ENCODE assay signal across 1 cellular context in the genomic region with DNA sequence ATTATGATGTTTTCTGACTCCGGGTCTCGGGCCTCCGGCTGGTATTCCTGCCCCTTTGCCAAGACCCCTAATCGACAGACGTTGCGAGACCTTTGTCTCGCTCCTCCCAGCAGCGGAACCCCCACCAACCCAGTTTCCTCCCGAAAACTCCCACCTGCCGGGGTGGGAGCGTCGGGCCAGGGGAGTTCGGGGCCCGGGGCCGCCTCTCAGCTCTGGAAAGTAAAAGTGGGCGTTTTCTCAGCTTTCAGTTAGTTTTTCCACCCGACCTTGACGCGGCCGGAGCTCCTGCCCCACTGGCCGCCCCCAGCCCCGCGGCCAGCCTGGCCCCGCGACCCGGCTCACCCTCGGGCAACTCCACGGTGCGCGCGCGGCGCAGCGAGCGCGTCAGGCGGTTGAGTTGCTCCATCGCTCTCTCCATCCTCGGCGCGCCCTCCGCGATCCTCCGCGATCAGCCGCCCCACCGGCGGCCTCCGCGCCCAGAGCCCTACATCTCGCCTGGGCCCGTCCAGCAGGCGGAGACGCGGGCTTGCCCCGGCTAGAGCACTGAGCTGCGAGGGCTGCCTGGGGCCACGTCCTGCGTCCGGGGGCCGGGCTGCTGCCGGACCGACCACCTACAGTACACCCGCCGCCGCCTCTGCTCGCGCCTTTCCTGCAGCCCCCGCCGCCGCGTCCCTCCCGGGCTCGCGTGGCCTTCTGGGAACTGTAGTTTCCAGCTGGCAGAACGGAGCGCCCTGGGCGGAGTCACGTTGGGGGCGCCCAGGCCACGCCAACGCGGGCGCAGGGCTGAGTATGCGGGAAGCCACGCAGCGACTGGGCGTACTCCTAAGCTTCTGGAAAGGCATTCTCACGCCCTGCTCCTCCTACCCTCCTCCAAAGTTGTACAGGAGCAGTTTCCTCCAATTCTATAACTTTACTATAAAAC.
TF ChIP-seq lines count a peak whose summit lies in the region.

A gene with protein sequence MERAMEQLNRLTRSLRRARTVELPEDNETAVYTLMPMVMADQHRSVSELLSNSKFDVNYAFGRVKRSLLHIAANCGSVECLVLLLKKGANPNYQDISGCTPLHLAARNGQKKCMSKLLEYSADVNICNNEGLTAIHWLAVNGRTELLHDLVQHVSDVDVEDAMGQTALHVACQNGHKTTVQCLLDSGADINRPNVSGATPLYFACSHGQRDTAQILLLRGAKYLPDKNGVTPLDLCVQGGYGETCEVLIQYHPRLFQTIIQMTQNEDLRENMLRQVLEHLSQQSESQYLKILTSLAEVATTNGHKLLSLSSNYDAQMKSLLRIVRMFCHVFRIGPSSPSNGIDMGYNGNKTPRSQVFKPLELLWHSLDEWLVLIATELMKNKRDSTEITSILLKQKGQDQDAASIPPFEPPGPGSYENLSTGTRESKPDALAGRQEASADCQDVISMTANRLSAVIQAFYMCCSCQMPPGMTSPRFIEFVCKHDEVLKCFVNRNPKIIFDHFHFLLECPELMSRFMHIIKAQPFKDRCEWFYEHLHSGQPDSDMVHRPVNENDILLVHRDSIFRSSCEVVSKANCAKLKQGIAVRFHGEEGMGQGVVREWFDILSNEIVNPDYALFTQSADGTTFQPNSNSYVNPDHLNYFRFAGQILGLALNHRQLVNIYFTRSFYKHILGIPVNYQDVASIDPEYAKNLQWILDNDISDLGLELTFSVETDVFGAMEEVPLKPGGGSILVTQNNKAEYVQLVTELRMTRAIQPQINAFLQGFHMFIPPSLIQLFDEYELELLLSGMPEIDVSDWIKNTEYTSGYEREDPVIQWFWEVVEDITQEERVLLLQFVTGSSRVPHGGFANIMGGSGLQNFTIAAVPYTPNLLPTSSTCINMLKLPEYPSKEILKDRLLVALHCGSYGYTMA (minus strand): TSS at position 695 of the 922 bp plus-strand sequence. CDS start 277 bp downstream, at position 418.

TF ChIP-seq in HEK293, 187 proteins besides CTCF, POLR2A, EP300 and RAD21 (continued from another document and continues in another):
- TF ChIP-seq, protein P1, sequence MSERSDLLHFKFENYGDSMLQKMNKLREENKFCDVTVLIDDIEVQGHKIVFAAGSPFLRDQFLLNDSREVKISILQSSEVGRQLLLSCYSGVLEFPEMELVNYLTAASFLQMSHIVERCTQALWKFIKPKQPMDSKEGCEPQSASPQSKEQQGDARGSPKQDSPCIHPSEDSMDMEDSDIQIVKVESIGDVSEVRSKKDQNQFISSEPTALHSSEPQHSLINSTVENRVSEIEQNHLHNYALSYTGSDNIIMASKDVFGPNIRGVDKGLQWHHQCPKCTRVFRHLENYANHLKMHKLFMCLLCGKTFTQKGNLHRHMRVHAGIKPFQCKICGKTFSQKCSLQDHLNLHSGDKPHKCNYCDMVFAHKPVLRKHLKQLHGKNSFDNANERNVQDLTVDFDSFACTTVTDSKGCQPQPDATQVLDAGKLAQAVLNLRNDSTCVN (tag by site-specific recombination; optimal IDR thresholded peaks at IDR 0.05), result peak; percentile 99
- TF ChIP-seq ZFP37 (tag by site-specific recombination; IDR thresholded peaks at IDR 0.05) (no peak), YY1 (tag by site-specific recombination; IDR thresholded peaks at IDR 0.05) (peak; percentile 50; the same call in 1 of the 2 replicates), ZNF670 (tag by site-specific recombination; IDR thresholded peaks at IDR 0.05; ENCODE audit: low read depth) (no peak), MYNN (tag by site-specific recombination; IDR thresholded peaks at IDR 0.05; ENCODE audit: borderline replicate concordance) (0 out of 2 replicates have a peak, but pooled peaks have one; percentile 34), ZNF76 (tag by site-specific recombination; IDR thresholded peaks at IDR 0.05; ENCODE audit: borderline replicate concordance, low read depth) (peak; percentile 96), ZFHX2 (tag by site-specific recombination; conservative IDR thresholded peaks at IDR 0.05) (peak; percentile 98), SP3 (tag by site-specific recombination; IDR thresholded peaks at IDR 0.05) (peak; percentile 87), ZNF776 (tag by site-specific recombination; IDR thresholded peaks at IDR 0.05; ENCODE audit: borderline replicate concordance) (no peak), ZNF146 (tag by site-specific recombination; IDR thresholded peaks at IDR 0.05) (0 out of 2 replicates have a peak, but pooled peaks have one; percentile 4), SETDB1 (IDR thresholded peaks at IDR 0.05; ENCODE audit: insufficient read length, low read length) (no peak), ZNF596 (tag by site-specific recombination; IDR thresholded peaks at IDR 0.05) (no peak), ZSCAN16 (tag by site-specific recombination; IDR thresholded peaks at IDR 0.05) (0 out of 2 replicates have a peak, but pooled peaks have one; percentile 53), ZNF423 (tag by site-specific recombination; IDR thresholded peaks at IDR 0.05) (no peak), MZF1 (tag by site-specific recombination; IDR thresholded peaks at IDR 0.05; ENCODE audit: borderline replicate concordance) (no peak), ZBTB48 (tag by site-specific recombination; IDR thresholded peaks at IDR 0.05) (peak; percentile 72), ZNF558 (tag by site-specific recombination; IDR thresholded peaks at IDR 0.05) (no peak), ZNF514 (tag by site-specific recombination; IDR thresholded peaks at IDR 0.05) (no peak), ZNF658 (tag by site-specific recombination; IDR thresholded peaks at IDR 0.05) (no peak), ZNF157 (tag by site-specific recombination; IDR thresholded peaks at IDR 0.05) (no peak), PRDM1 (tag by site-specific recombination; IDR thresholded peaks at IDR 0.05) (peak; percentile 85), ZNF629 (tag by site-specific recombination; IDR thresholded peaks at IDR 0.05) (peak; percentile 57), ZNF175 (tag by site-specific recombination; IDR thresholded peaks at IDR 0.05) (no peak), ZNF707 (tag by site-specific recombination; IDR thresholded peaks at IDR 0.05) (no peak), ZFP69B (tag by site-specific recombination; IDR thresholded peaks at IDR 0.05) (peak; percentile 39; the same call in 1 of the 2 replicates), BCL11A (tag by site-specific recombination; IDR thresholded peaks at IDR 0.05; ENCODE audit: low read depth) (no peak), ZNF112 (tag by site-specific recombination; IDR thresholded peaks at IDR 0.05) (no peak), ZNF221 (tag by site-specific recombination; IDR thresholded peaks at IDR 0.05; ENCODE audit: borderline replicate concordance) (no peak), ZNF433 (tag by site-specific recombination; IDR thresholded peaks at IDR 0.05; ENCODE audit: low read depth) (no peak), ZNF138 (tag by site-specific recombination; IDR thresholded peaks at IDR 0.05; ENCODE audit: borderline replicate concordance) (no peak), SP7 (tag by site-specific recombination; IDR thresholded peaks at IDR 0.05) (peak; percentile 78), ZNF335 (tag by site-specific recombination; conservative IDR thresholded peaks at IDR 0.05) (peak; percentile 91)
- TF ChIP-seq, protein P2, sequence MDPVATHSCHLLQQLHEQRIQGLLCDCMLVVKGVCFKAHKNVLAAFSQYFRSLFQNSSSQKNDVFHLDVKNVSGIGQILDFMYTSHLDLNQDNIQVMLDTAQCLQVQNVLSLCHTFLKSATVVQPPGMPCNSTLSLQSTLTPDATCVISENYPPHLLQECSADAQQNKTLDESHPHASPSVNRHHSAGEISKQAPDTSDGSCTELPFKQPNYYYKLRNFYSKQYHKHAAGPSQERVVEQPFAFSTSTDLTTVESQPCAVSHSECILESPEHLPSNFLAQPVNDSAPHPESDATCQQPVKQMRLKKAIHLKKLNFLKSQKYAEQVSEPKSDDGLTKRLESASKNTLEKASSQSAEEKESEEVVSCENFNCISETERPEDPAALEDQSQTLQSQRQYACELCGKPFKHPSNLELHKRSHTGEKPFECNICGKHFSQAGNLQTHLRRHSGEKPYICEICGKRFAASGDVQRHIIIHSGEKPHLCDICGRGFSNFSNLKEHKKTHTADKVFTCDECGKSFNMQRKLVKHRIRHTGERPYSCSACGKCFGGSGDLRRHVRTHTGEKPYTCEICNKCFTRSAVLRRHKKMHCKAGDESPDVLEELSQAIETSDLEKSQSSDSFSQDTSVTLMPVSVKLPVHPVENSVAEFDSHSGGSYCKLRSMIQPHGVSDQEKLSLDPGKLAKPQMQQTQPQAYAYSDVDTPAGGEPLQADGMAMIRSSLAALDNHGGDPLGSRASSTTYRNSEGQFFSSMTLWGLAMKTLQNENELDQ (tag by site-specific recombination; IDR thresholded peaks at IDR 0.05; ENCODE audit: low read depth), result no peak
- TF ChIP-seq, protein P3, sequence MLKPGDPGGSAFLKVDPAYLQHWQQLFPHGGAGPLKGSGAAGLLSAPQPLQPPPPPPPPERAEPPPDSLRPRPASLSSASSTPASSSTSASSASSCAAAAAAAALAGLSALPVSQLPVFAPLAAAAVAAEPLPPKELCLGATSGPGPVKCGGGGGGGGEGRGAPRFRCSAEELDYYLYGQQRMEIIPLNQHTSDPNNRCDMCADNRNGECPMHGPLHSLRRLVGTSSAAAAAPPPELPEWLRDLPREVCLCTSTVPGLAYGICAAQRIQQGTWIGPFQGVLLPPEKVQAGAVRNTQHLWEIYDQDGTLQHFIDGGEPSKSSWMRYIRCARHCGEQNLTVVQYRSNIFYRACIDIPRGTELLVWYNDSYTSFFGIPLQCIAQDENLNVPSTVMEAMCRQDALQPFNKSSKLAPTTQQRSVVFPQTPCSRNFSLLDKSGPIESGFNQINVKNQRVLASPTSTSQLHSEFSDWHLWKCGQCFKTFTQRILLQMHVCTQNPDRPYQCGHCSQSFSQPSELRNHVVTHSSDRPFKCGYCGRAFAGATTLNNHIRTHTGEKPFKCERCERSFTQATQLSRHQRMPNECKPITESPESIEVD (tag by site-specific recombination; IDR thresholded peaks at IDR 0.05), result no peak
- TF ChIP-seq, protein P4, sequence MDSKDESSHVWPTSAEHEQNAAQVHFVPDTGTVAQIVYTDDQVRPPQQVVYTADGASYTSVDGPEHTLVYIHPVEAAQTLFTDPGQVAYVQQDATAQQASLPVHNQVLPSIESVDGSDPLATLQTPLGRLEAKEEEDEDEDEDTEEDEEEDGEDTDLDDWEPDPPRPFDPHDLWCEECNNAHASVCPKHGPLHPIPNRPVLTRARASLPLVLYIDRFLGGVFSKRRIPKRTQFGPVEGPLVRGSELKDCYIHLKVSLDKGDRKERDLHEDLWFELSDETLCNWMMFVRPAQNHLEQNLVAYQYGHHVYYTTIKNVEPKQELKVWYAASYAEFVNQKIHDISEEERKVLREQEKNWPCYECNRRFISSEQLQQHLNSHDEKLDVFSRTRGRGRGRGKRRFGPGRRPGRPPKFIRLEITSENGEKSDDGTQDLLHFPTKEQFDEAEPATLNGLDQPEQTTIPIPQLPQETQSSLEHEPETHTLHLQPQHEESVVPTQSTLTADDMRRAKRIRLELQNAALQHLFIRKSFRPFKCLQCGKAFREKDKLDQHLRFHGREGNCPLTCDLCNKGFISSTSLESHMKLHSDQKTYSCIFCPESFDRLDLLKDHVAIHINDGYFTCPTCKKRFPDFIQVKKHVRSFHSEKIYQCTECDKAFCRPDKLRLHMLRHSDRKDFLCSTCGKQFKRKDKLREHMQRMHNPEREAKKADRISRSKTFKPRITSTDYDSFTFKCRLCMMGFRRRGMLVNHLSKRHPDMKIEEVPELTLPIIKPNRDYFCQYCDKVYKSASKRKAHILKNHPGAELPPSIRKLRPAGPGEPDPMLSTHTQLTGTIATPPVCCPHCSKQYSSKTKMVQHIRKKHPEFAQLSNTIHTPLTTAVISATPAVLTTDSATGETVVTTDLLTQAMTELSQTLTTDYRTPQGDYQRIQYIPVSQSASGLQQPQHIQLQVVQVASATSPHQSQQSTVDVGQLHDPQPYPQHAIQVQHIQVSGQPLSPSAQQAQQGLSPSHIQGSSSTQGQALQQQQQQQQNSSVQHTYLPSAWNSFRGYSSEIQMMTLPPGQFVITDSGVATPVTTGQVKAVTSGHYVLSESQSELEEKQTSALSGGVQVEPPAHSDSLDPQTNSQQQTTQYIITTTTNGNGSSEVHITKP (tag by site-specific recombination; IDR thresholded peaks at IDR 0.05), result peak; percentile 77
- TF ChIP-seq, protein P5, sequence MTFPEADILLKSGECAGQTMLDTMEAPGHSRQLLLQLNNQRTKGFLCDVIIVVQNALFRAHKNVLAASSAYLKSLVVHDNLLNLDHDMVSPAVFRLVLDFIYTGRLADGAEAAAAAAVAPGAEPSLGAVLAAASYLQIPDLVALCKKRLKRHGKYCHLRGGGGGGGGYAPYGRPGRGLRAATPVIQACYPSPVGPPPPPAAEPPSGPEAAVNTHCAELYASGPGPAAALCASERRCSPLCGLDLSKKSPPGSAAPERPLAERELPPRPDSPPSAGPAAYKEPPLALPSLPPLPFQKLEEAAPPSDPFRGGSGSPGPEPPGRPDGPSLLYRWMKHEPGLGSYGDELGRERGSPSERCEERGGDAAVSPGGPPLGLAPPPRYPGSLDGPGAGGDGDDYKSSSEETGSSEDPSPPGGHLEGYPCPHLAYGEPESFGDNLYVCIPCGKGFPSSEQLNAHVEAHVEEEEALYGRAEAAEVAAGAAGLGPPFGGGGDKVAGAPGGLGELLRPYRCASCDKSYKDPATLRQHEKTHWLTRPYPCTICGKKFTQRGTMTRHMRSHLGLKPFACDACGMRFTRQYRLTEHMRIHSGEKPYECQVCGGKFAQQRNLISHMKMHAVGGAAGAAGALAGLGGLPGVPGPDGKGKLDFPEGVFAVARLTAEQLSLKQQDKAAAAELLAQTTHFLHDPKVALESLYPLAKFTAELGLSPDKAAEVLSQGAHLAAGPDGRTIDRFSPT (tag by site-specific recombination; IDR thresholded peaks at IDR 0.05), result peak; percentile 31; the same call in 1 of the 2 replicates
- TF ChIP-seq, protein P6, sequence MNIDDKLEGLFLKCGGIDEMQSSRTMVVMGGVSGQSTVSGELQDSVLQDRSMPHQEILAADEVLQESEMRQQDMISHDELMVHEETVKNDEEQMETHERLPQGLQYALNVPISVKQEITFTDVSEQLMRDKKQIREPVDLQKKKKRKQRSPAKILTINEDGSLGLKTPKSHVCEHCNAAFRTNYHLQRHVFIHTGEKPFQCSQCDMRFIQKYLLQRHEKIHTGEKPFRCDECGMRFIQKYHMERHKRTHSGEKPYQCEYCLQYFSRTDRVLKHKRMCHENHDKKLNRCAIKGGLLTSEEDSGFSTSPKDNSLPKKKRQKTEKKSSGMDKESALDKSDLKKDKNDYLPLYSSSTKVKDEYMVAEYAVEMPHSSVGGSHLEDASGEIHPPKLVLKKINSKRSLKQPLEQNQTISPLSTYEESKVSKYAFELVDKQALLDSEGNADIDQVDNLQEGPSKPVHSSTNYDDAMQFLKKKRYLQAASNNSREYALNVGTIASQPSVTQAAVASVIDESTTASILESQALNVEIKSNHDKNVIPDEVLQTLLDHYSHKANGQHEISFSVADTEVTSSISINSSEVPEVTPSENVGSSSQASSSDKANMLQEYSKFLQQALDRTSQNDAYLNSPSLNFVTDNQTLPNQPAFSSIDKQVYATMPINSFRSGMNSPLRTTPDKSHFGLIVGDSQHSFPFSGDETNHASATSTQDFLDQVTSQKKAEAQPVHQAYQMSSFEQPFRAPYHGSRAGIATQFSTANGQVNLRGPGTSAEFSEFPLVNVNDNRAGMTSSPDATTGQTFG (tag by site-specific recombination; IDR thresholded peaks at IDR 0.05; ENCODE audit: borderline replicate concordance), result no peak
- TF ChIP-seq, protein P7, sequence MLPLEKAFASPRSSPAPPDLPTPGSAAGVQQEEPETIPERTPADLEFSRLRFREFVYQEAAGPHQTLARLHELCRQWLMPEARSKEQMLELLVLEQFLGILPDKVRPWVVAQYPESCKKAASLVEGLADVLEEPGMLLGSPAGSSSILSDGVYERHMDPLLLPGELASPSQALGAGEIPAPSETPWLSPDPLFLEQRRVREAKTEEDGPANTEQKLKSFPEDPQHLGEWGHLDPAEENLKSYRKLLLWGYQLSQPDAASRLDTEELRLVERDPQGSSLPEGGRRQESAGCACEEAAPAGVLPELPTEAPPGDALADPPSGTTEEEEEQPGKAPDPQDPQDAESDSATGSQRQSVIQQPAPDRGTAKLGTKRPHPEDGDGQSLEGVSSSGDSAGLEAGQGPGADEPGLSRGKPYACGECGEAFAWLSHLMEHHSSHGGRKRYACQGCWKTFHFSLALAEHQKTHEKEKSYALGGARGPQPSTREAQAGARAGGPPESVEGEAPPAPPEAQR (tag by site-specific recombination; IDR thresholded peaks at IDR 0.05), result no peak
